Comparison of ENCODE assay signal across 10 cellular contexts in genomic region chr17:34378664-34379101, GRCh38. TPM values are rescaled to one million over a fixed set of nuclear protein-coding genes. Genes with fewer than 3 reads are reported as not detected.
DNase-seq lines count a peak whose midpoint lies in the region; ATAC-seq and TF ChIP-seq lines count a peak whose summit lies in the region.
"Had no signal": no experiment of that assay in that cellular context is flagged by ENCODE, and none has a peak within 500 bp of the region (broad histone marks: within the 10 kb centered on the region; RNA-seq: fewer than 3 reads in every experiment).

No MANE protein-coding gene starts in this region.

- intact Hi-C loops in OCI-LY7 (cut with micrococcal nuclease; ENCODE audit: unreplicated experiment) (loop anchor here (2.0 kb wide), 1 partner anchor 14 kb away; no protein-coding TSS in a partner anchor), Caco-2 (cut with micrococcal nuclease; ENCODE audit: unreplicated experiment) (no loop called here), ovary (cut with DNase I) (no loop called here)

- H3K79me2 ChIP-seq in OCI-LY7 (ENCODE audit: insufficient read depth, low read depth, low read length) = no peaks in the 10 kb centered on the region

- no peaks in the 10 kb centered on the region for H3K36me3 ChIP-seq in OCI-LY7 (ENCODE audit: insufficient read depth, low read length)
- no peaks in the 10 kb centered on the region for H3K36me3 ChIP-seq in Caco-2 (ENCODE audit: control insufficient read depth, insufficient read depth, low read length)
- no peaks in the 10 kb centered on the region for H3K36me3 ChIP-seq in ovary

- no TSS peak for BruUV-seq in OCI-LY7 (replicated peaks; lab: Mats Ljungman, UMichigan)
- no TSS peak for BruUV-seq in Caco-2 (replicated peaks; lab: Mats Ljungman, UMichigan)

- H3K27ac ChIP-seq in OCI-LY7 (ENCODE audit: low read depth, low read length, poor library complexity, severe bottlenecking) (peak overlapping the region; percentile 87), ovary (no peak overlapping the region)

- H3K4me1 ChIP-seq in OCI-LY7 (ENCODE audit: insufficient read depth, low read length, poor library complexity, severe bottlenecking) (peaks cover 68% of the 10 kb centered on the region), Caco-2 (no peaks in the 10 kb centered on the region), ovary (ENCODE audit: insufficient read depth) (no peaks in the 10 kb centered on the region)

- CTCF ChIA-PET in OCI-LY7 (lab: Charles Lee; ENCODE audit: unreplicated experiment) (interaction anchor here (1.8 to 2.1 kb wide), 2 partner anchors 11 to 17 kb away, joined by 6 to 8 read pairs; no protein-coding TSS in a partner anchor), Caco-2 (lab: Charles Lee) (no interaction called here)

- no peak for TF ChIP-seq POLR2A in ovary (IDR thresholded peaks at IDR 0.05)

- H3K27ac Mint-ChIP-seq in naive B cell = peak overlapping the region in 2 of 6 donors; percentile 3 to 6
- no peak overlapping the region for H3K27ac Mint-ChIP-seq in Caco-2 (ENCODE audit: unreplicated experiment)

- H3K4me3 ChIP-seq in OCI-LY7 (ENCODE audit: low read depth, low read length, poor library complexity, severe bottlenecking) (peak overlapping the region; percentile 54), Caco-2 (ENCODE audit: low read depth, low read length) (no peak overlapping the region), ovary (no peak overlapping the region)

- H3K4me2 ChIP-seq in OCI-LY7 (ENCODE audit: low read length) = peak overlapping the region; percentile 85

- no peaks in the 10 kb centered on the region for H3K9me3 ChIP-seq in OCI-LY7 (ENCODE audit: low read length)
- no peaks in the 10 kb centered on the region for H3K9me3 ChIP-seq in Caco-2
- no peaks in the 10 kb centered on the region for H3K9me3 ChIP-seq in ovary

- peak overlapping the region; percentile 83; the same call in 1 of the 2 replicates for H2AFZ ChIP-seq in OCI-LY7 (ENCODE audit: low read length)

- no peak for TF ChIP-seq EP300 in ovary (IDR thresholded peaks at IDR 0.05)

- DNase-seq in OCI-LY7 (ENCODE audit: low spot score) = peak; percentile 85
- DNase-seq in naive B cell = peak; percentile 44
- DNase-seq in NCI-H2171 (lab: John Stamatoyannopoulos, UW) = no peak
- no peak for DNase-seq in Caco-2
- DNase-seq in ovary = no peak
- DNase-seq: caudate nucleus, NCI-H2029 treated with DMSO at 0.1 percent for 48 hours had no signal

- no peaks in the 10 kb centered on the region for H3K36me3 Mint-ChIP-seq in naive B cell
- H3K36me3 Mint-ChIP-seq in Caco-2 (ENCODE audit: insufficient read depth, unreplicated experiment) = no peaks in the 10 kb centered on the region

- H4K20me1 ChIP-seq in OCI-LY7 (ENCODE audit: insufficient read depth, low read length) = no peaks in the 10 kb centered on the region

- H3K9me3 Mint-ChIP-seq in naive B cell (no peaks in the 10 kb centered on the region), Caco-2 (ENCODE audit: unreplicated experiment) (no peaks in the 10 kb centered on the region)

- TF ChIP-seq CTCF in OCI-LY7 (conservative IDR thresholded peaks at IDR 0.05; ENCODE audit: low read length) (peak; percentile 62), Caco-2 (IDR thresholded peaks at IDR 0.05; ENCODE audit: insufficient read depth in 1 of 2, low read depth in 1 of 2, low read length in 1 of 2, severe bottlenecking in 1 of 2, unreplicated experiment in 1 of 2) (no peak), ovary (IDR thresholded peaks at IDR 0.05) (no peak)

- H3K4me3 Mint-ChIP-seq in naive B cell = peak overlapping the region in 4 of 8 donors; percentile 26 to 78 (median 48)
- H3K4me3 Mint-ChIP-seq in Caco-2 (ENCODE audit: unreplicated experiment) = no peak overlapping the region

- H3K9me2 ChIP-seq in OCI-LY7 (ENCODE audit: insufficient read depth, low read length) = no peaks in the 10 kb centered on the region

- H3K27me3 ChIP-seq in Caco-2 (replicated peaks; ENCODE audit: control insufficient read depth, insufficient read depth, low read length) = no peaks in the 10 kb centered on the region
- no peaks in the 10 kb centered on the region for H3K27me3 ChIP-seq in ovary

- ATAC-seq in GM18867 (IDR thresholded peaks at IDR 0.05; ENCODE audit: unreplicated experiment) (peak; percentile 71), HG02852 (IDR thresholded peaks at IDR 0.05; ENCODE audit: unreplicated experiment) (peak; percentile 79), naive B cell (ENCODE audit: low read depth in 2 of 2) (peak; percentile 93 to 95)

- WGBS in ovary, 3 donors = 6 to 23% (median 9%) methylated on average over 6 of the region's 6 CpGs

- H3K27me3 Mint-ChIP-seq in naive B cell (peaks cover 0 to 8% (median 8%) of the 10 kb centered on the region in 3 donors), Caco-2 (ENCODE audit: insufficient read depth, unreplicated experiment) (peaks cover 16% of the 10 kb centered on the region)

- peaks cover 4 to 27% (median 22%) of the 10 kb centered on the region in 3 donors for H3K4me1 Mint-ChIP-seq in naive B cell
- no peaks in the 10 kb centered on the region for H3K4me1 Mint-ChIP-seq in Caco-2 (ENCODE audit: low read depth, unreplicated experiment)

- POLR2A ChIA-PET in OCI-LY7 (lab: Charles Lee) = interaction anchor here (1.2 to 2.1 kb wide), 5 partner anchors 9 to 21 kb away, joined by 3 to 14 read pairs (median 3); no protein-coding TSS in a partner anchor
- POLR2A ChIA-PET in Caco-2 (lab: Charles Lee) = no interaction called here

RNA-seq across cellular contexts. Expression of gene CCL1, which starts 15.7 kb away (rescaled TPM):
- total RNA-seq in OCI-LY7 (2014; rRNA removed; shearing (Covaris generic)) = not detected in 2 replicates
- not detected in 2 replicates for total RNA-seq in OCI-LY7 (2022)
- not detected for polyA plus RNA-seq in naive B cell (ENCODE audit: low read depth in 6 of 6)
- not detected in 2 replicates for total RNA-seq in Caco-2 (2022)
- not detected for total RNA-seq in ovary
- polyA plus RNA-seq in ovary = not detected
- total RNA-seq: posterior vena cava had no signal

RNA-seq across cellular contexts. Expression of gene CCL13, which starts 22.4 kb away (rescaled TPM):
- not detected in 2 replicates for total RNA-seq in OCI-LY7 (2014; rRNA removed; shearing (Covaris generic))
- not detected in 2 replicates for total RNA-seq in OCI-LY7 (2022)
- polyA plus RNA-seq in naive B cell (ENCODE audit: low read depth in 6 of 6) = not detected
- not detected in 2 replicates for total RNA-seq in Caco-2 (2022)
- total RNA-seq in ovary = 1 to 10 TPM in 1 of 7 donors, under 1 TPM in 2, not detected in 4; 0.47 to 1.1 (median 0.57) TPM
- polyA plus RNA-seq in ovary = 1 to 10 TPM in 1 of 2 donors, under 1 TPM in 1; 0.59 to 5.1 TPM

RNA-seq across cellular contexts. Expression of gene CCL8, which starts 59.4 kb away (rescaled TPM):
- total RNA-seq in OCI-LY7 (2014; rRNA removed; shearing (Covaris generic)) = not detected in 2 replicates
- total RNA-seq in OCI-LY7 (2022) (not detected in 2 replicates), Caco-2 (2022) (not detected in 2 replicates), ovary (1 to 10 TPM in 2 of 7 donors, under 1 TPM in 3, not detected in 2; 0.15 to 1.6 (median 0.48) TPM)
- polyA plus RNA-seq in naive B cell (ENCODE audit: low read depth in 6 of 6) (not detected), ovary (1 to 10 TPM in 1 of 2 donors, under 1 TPM in 1; 0.22 to 3.7 TPM)

Comparison
In these comparisons a context has a peak if more than half of its experiments do, and no peak if none do; other contexts are left out.
1. DNase-seq: peak in OCI-LY7 (single experiment) and naive B cell (single experiment); none in NCI-H2171 (single experiment), Caco-2 (0 of 2) and ovary (0 of 5).
2. Peak in every context shown above with its lines, with median percentiles within 50 percentile points of each other: ATAC-seq.